ENCODE assay signal across 14 cellular contexts in genomic region chr19:43116421-43116820, GRCh38. TPM values are rescaled to one million over a fixed set of nuclear protein-coding genes. Genes with fewer than 3 reads are reported as not detected.
"Had no signal": no experiment of that assay in that cellular context is flagged by ENCODE, and none has a peak within 500 bp of the region (broad histone marks: within the 10 kb centered on the region; RNA-seq: fewer than 3 reads in every experiment).

No MANE protein-coding gene starts in this region.

RNA-seq across cellular contexts. Expression of gene PSG2, which starts 33.9 kb away (rescaled TPM):
- total RNA-seq: stomach, subcutaneous adipose tissue, temporal lobe, testis, thoracic aorta, thyroid gland, tibial nerve, transverse colon, upper lobe of left lung, upper lobe of right lung, ureter, urinary bladder, uterus, vagina had no signal
- polyA plus RNA-seq: stomach, urinary bladder had no signal
